Comparison of ENCODE assay signal across 24 cellular contexts in genomic region chr18:45856526-45856925, GRCh38. TPM values are rescaled to one million over a fixed set of nuclear protein-coding genes. Genes with fewer than 3 reads are reported as not detected.
A peak's percentile ranks its signal among the peaks of the same experiment; 100 is the strongest.
DNase-seq lines count a peak whose midpoint lies in the region; ATAC-seq, FAIRE-seq and TF ChIP-seq lines count a peak whose summit lies in the region.
"Had no signal": no experiment of that assay in that cellular context is flagged by ENCODE, and none has a peak within 500 bp of the region (broad histone marks: within the 10 kb centered on the region; RNA-seq: fewer than 3 reads in every experiment).

No MANE protein-coding gene starts in this region.

- H3K9me3 ChIP-seq in IMR-90 (ENCODE audit: control insufficient read depth, insufficient read depth, low read length) (no peaks in the 10 kb centered on the region), H1 (ENCODE audit: insufficient read depth in 2 of 2, low read depth in 1 of 2, low read length in 1 of 2) (no peaks in the 10 kb centered on the region), liver (ENCODE audit: control insufficient read depth in 4 of 4, low read length in 3 of 4) (no peaks in the 10 kb centered on the region), testis (no peaks in the 10 kb centered on the region), MG63 (no peaks in the 10 kb centered on the region)
- H3K9me3 ChIP-seq: right lobe of liver, upper lobe of left lung had no signal

- H2BK5ac ChIP-seq in IMR-90 (ENCODE audit: low read depth, low read length, poor library complexity, severe bottlenecking) (no peak overlapping the region), H1 (ENCODE audit: low read depth, low read length) (no peak overlapping the region)

- H3K18ac ChIP-seq in IMR-90 (ENCODE audit: low read depth, low read length) (no peak overlapping the region), H1 (ENCODE audit: extremely low read depth, low read length) (no peak overlapping the region)

- H4K20me1 ChIP-seq in IMR-90 (ENCODE audit: insufficient read depth, low read length), result no peaks in the 10 kb centered on the region
- no peaks in the 10 kb centered on the region for H4K20me1 ChIP-seq in H1 (replicated peaks in 1 of 2; ENCODE audit: control insufficient read depth in 1 of 2, insufficient read depth in 2 of 2, low read length in 2 of 2)

- no peak overlapping the region for H3K4me3 ChIP-seq in AG04449 (ENCODE audit: low read depth, low read length)
- H3K4me3 ChIP-seq in IMR-90 (ENCODE audit: insufficient read depth, low read depth, low read length), result no peak overlapping the region
- no peak overlapping the region for H3K4me3 ChIP-seq in H1 (ENCODE audit: extremely low read depth in 1 of 4, insufficient read depth in 2 of 4, low read depth in 3 of 4, low read length in 4 of 4)
- no peak overlapping the region for H3K4me3 ChIP-seq in liver (ENCODE audit: low read depth in 1 of 3, low read length in 3 of 3)
- H3K4me3 ChIP-seq in testis, result no peak overlapping the region
- H3K4me3 ChIP-seq in MG63, result no peak overlapping the region
- H3K4me3 ChIP-seq: right lobe of liver, upper lobe of left lung had no signal

- H4K8ac ChIP-seq in IMR-90 (ENCODE audit: low read depth in 2 of 2, low read length in 2 of 2) (no peak overlapping the region), H1 (ENCODE audit: extremely low read depth, insufficient read depth, low read length) (no peak overlapping the region)

- no peak overlapping the region for H2BK15ac ChIP-seq in IMR-90 (ENCODE audit: low read depth, low read length)
- no peak overlapping the region for H2BK15ac ChIP-seq in H1 (ENCODE audit: low read length)

- no peak for TF ChIP-seq EP300 in H1 (IDR thresholded peaks at IDR 0.05; ENCODE audit: borderline replicate concordance in 1 of 2, low read depth in 2 of 2, low read length in 2 of 2)

- H3K79me1 ChIP-seq in IMR-90 (ENCODE audit: low read depth in 1 of 2, low read length in 2 of 2), result peaks cover 4 to 14% of the 10 kb centered on the region in 2 experiments; a peak in 3 of 4 replicates
- H3K79me1 ChIP-seq in H1 (ENCODE audit: low read depth, low read length), result no peaks in the 10 kb centered on the region

- no CpG with 5 or more reads among the region's 4 CpGs for WGBS in IMR-90 (ENCODE audit: extremely low coverage in 2 of 2, insufficient read length in 1 of 2), 2 experiments
- 97% methylated on average over 4 of the region's 4 CpGs; no CpG with 5 or more reads in 1 of the 2 experiments for WGBS in H1 (ENCODE audit: extremely low coverage in 1 of 2, insufficient coverage in 1 of 2, insufficient read length in 1 of 2, insufficient replicate concordance in 2 of 2, low coverage in 1 of 2, low lambda C conversion rate in 2 of 2, missing lambda C conversion rate in 1 of 2), 2 experiments
- 47% methylated on average over 4 of the region's 4 CpGs for WGBS in liver
- 89 to 96% methylated on average over 4 of the region's 4 CpGs for WGBS in testis, 2 donors

- peaks cover 6% of the 10 kb centered on the region for H3K9me1 ChIP-seq in IMR-90 (ENCODE audit: insufficient read depth, low read length)

- H4K5ac ChIP-seq in IMR-90 (ENCODE audit: low read depth, low read length) (no peak overlapping the region), H1 (ENCODE audit: insufficient read length, low read depth, low read length) (no peak overlapping the region)

- no peak overlapping the region for H2AFZ ChIP-seq in IMR-90 (replicated peaks; ENCODE audit: low read length, poor library complexity)
- no peak overlapping the region for H2AFZ ChIP-seq in H1 (ENCODE audit: low read length)

- CTCF ChIA-PET in AG04449 (lab: Yijun Ruan, JAX), result interaction anchor here (1.0 to 18.3 kb wide), 7 partner anchors 8 to 217 kb away, joined by 3 to 202 read pairs (median 4); no protein-coding TSS in a partner anchor
- CTCF ChIA-PET in IMR-90 (lab: Yijun Ruan, JAX), result no interaction called here
- CTCF ChIA-PET in H1 (lab: Charles Lee; ENCODE audit: partially characterized antibody), result interaction anchor here (0.6 to 3.3 kb wide), 4 partner anchors 23 to 134 kb away, joined by 3 to 17 read pairs (median 6); partner anchors contain the start of gene SLC14A1

- no peak for TF ChIP-seq RAD21 in IMR-90 (IDR thresholded peaks at IDR 0.05; ENCODE audit: low read length)
- TF ChIP-seq RAD21 in H1 (IDR thresholded peaks at IDR 0.05 in 1 of 2, conservative IDR thresholded peaks at IDR 0.05 in 1 of 2; ENCODE audit: low read depth in 2 of 2, low read length in 2 of 2), result no peak
- no peak for TF ChIP-seq RAD21 in liver (IDR thresholded peaks at IDR 0.05)

- H4K91ac ChIP-seq in IMR-90 (ENCODE audit: insufficient read depth, low read depth, low read length) (no peak overlapping the region), H1 (replicated peaks; ENCODE audit: insufficient read length, low read length) (no peak overlapping the region)

- H2BK20ac ChIP-seq in IMR-90 (ENCODE audit: low read depth, low read length) (no peak overlapping the region), H1 (ENCODE audit: low read length) (no peak overlapping the region)

- H3K36me3 ChIP-seq in IMR-90 (ENCODE audit: control insufficient read depth, insufficient read depth, low read length) (peaks cover 53% of the 10 kb centered on the region), H1 (ENCODE audit: control insufficient read depth in 2 of 4, insufficient read depth in 4 of 4, low read length in 3 of 4) (peaks cover 5 to 27% (median 17%) of the 10 kb centered on the region in 4 experiments; a peak in 7 of 8 replicates), liver (ENCODE audit: control insufficient read depth in 4 of 4, insufficient read depth in 3 of 4, low read depth in 1 of 4, low read length in 3 of 4) (peaks cover 8 to 45% (median 37%) of the 10 kb centered on the region in 4 donors), testis (ENCODE audit: low read depth, missing control alignments) (no peaks in the 10 kb centered on the region), MG63 (peaks cover 93% of the 10 kb centered on the region)

- intact Hi-C loops in IMR-90 (cut with micrococcal nuclease), result no loop called here
- intact Hi-C loops in testis (cut with DNase I; ENCODE audit: low total_unique reads), result no loop called here

- H3K79me2 ChIP-seq in H1 (ENCODE audit: control insufficient read depth in 1 of 2, insufficient read depth in 2 of 2, low read length in 2 of 2), result no peaks in the 10 kb centered on the region

- H2BK120ac ChIP-seq in IMR-90 (ENCODE audit: low read depth, low read length), result no peak overlapping the region
- H2BK120ac ChIP-seq in H1 (replicated peaks; ENCODE audit: low read depth, low read length), result no peak overlapping the region

- no peak overlapping the region for H2AK9ac ChIP-seq in IMR-90 (replicated peaks; ENCODE audit: low read depth, low read length, poor library complexity)

- dilution Hi-C loops in IMR-90 (cut with HindIII; ENCODE audit: low sequenced_read_pairs, unreplicated experiment), result no loop called here

- no peaks in the 10 kb centered on the region for H3K23me2 ChIP-seq in H1 (ENCODE audit: low read depth, low read length)

- H3K4ac ChIP-seq in IMR-90 (ENCODE audit: low read depth, low read length), result no peak overlapping the region
- H3K4ac ChIP-seq in H1 (replicated peaks; ENCODE audit: insufficient read length, low read depth, low read length), result no peak overlapping the region

- H3K4me2 ChIP-seq in IMR-90 (ENCODE audit: low read depth, low read length) (no peak overlapping the region), H1 (ENCODE audit: insufficient read depth in 1 of 2, low read depth in 2 of 2, low read length in 2 of 2) (no peak overlapping the region)

- TF ChIP-seq CTCF in AG04449 (IDR thresholded peaks at IDR 0.05; ENCODE audit: insufficient read depth, low read length, missing control alignments), result no peak
- TF ChIP-seq CTCF in IMR-90 (conservative IDR thresholded peaks at IDR 0.05; ENCODE audit: low read depth, low read length), result no peak
- no peak for TF ChIP-seq CTCF in H1 (IDR thresholded peaks at IDR 0.05; ENCODE audit: control extremely low read depth in 1 of 3, insufficient read depth in 1 of 3, low read depth in 1 of 3, low read length in 3 of 3)
- TF ChIP-seq CTCF in liver (IDR thresholded peaks at IDR 0.05; ENCODE audit: low read depth, low read length, missing input control), result no peak
- TF ChIP-seq CTCF in testis (IDR thresholded peaks at IDR 0.05), result no peak

- no peak for FAIRE-seq in H1 (lab: Jason Lieb, UNC)
- FAIRE-seq: keratinocyte had no signal

- H2AK5ac ChIP-seq in IMR-90 (ENCODE audit: low read depth, low read length) (no peak overlapping the region), H1 (ENCODE audit: low read depth, low read length) (no peak overlapping the region)

- H3K23ac ChIP-seq in IMR-90 (ENCODE audit: low read depth, low read length), result no peak overlapping the region
- no peak overlapping the region for H3K23ac ChIP-seq in H1 (ENCODE audit: insufficient read length)

- H2BK12ac ChIP-seq in H1 (ENCODE audit: low read depth, low read length), result no peak overlapping the region

- no peak overlapping the region for H3K56ac ChIP-seq in IMR-90 (ENCODE audit: extremely low read depth, insufficient read depth, low read length)
- no peak overlapping the region for H3K56ac ChIP-seq in H1 (replicated peaks; ENCODE audit: insufficient read length, low read depth, low read length)

- POLR2A ChIA-PET in AG04449 (lab: Yijun Ruan, JAX) (no interaction called here), IMR-90 (lab: Charles Lee; ENCODE audit: unreplicated experiment) (no interaction called here), H1 (lab: Charles Lee; ENCODE audit: partially characterized antibody) (no interaction called here)

- H3K27me3 ChIP-seq in IMR-90 (ENCODE audit: control insufficient read depth, insufficient read depth, low read length), result no peaks in the 10 kb centered on the region
- no peaks in the 10 kb centered on the region for H3K27me3 ChIP-seq in H1 (replicated peaks in 1 of 4; ENCODE audit: control insufficient read depth in 3 of 4, extremely low read depth in 1 of 4, insufficient read depth in 3 of 4, low read length in 3 of 4)
- no peaks in the 10 kb centered on the region for H3K27me3 ChIP-seq in liver (ENCODE audit: control insufficient read depth in 4 of 4, insufficient read depth in 4 of 4, low read length in 3 of 4)
- no peaks in the 10 kb centered on the region for H3K27me3 ChIP-seq in testis
- no peaks in the 10 kb centered on the region for H3K27me3 ChIP-seq in MG63
- H3K27me3 ChIP-seq: foreskin keratinocyte, right lobe of liver, upper lobe of left lung had no signal

- no peak overlapping the region for H3K9ac ChIP-seq in IMR-90 (ENCODE audit: low read depth, low read length)
- no peak overlapping the region for H3K9ac ChIP-seq in H1 (replicated peaks in 1 of 4; ENCODE audit: extremely low read depth in 1 of 4, low read depth in 3 of 4, low read length in 3 of 4)
- H3K9ac ChIP-seq in liver (ENCODE audit: low read depth in 1 of 2, low read length in 2 of 2), result no peak overlapping the region

- DNase-seq in AG04449 (ENCODE audit: low read depth, low spot score), result peak; percentile 42
- DNase-seq in IMR-90, result peak; percentile 87
- DNase-seq in H1 (ENCODE audit: low read depth in 1 of 2, low spot score in 2 of 2), result no peak
- DNase-seq in testis, result no peak
- no peak for DNase-seq in MG63
- DNase-seq: activated CD4-positive, alpha-beta T cell treated with anti-CD3 and anti-CD28 coated beads for 48 hours; activated naive CD8-positive, alpha-beta T cell treated with anti-CD3 and anti-CD28 coated beads, Interleukin-2, amount 50 U/mL, for 24 hours; CD4-positive, alpha-beta T cell; DMS153; effector CD8-positive, alpha-beta T cell; foreskin keratinocyte; hippocampal formation; mammary epithelial cell; NCI-H2107; NCI-H524; right lobe of liver; stimulated activated CD4-positive, alpha-beta T cell treated with anti-CD3 and anti-CD28 coated beads, Interleukin-1b, Interleukin-23, amount 100 ng/mL, for 48 hours; stimulated activated naive CD4-positive, alpha-beta T cell; upper lobe of left lung had no signal

- in situ Hi-C loops in IMR-90 (cut with MboI; ENCODE audit: low sequenced_read_pairs), result no loop called here

- peak; percentile 44 for ATAC-seq in IMR-90 (ENCODE audit: low read depth)
- ATAC-seq in GM18867 (IDR thresholded peaks at IDR 0.05; ENCODE audit: unreplicated experiment), result no peak
- no peak for ATAC-seq in GM18873 (IDR thresholded peaks at IDR 0.05; ENCODE audit: low FRiP score, unreplicated experiment)
- ATAC-seq: activated naive CD8-positive, alpha-beta T cell treated with anti-CD3 and anti-CD28 coated beads, Interleukin-2, amount 50 U/mL, for 24 hours; foreskin keratinocyte had no signal

- no TSS peak for BruUV-seq in IMR-90 (replicated peaks; lab: Mats Ljungman, UMichigan)

- H3K27ac ChIP-seq in IMR-90 (ENCODE audit: insufficient read depth, low read length), result no peak overlapping the region
- H3K27ac ChIP-seq in H1 (ENCODE audit: low read depth, low read length), result no peak overlapping the region
- H3K27ac ChIP-seq in liver (ENCODE audit: low read depth in 1 of 2, low read length in 2 of 2), result no peak overlapping the region
- no peak overlapping the region for H3K27ac ChIP-seq in testis
- H3K27ac ChIP-seq: foreskin keratinocyte, RWPE1, upper lobe of left lung had no signal

- H3K14ac ChIP-seq in IMR-90 (replicated peaks; ENCODE audit: low read depth, low read length) (no peak overlapping the region), H1 (ENCODE audit: insufficient read length) (no peak overlapping the region)

- TF ChIP-seq POLR2A in IMR-90 (IDR thresholded peaks at IDR 0.05; ENCODE audit: low read depth, low read length), result no peak
- TF ChIP-seq POLR2A in H1 (IDR thresholded peaks at IDR 0.05; ENCODE audit: control extremely low read depth in 1 of 2, low read depth in 2 of 2, low read length in 2 of 2), result no peak
- TF ChIP-seq POLR2A in testis (IDR thresholded peaks at IDR 0.05), result no peak

- H3K4me1 ChIP-seq in IMR-90 (ENCODE audit: control insufficient read depth, insufficient read depth, low read length), result no peaks in the 10 kb centered on the region; the same call in 1 of the 2 replicates
- no peaks in the 10 kb centered on the region for H3K4me1 ChIP-seq in H1 (replicated peaks in 1 of 4; ENCODE audit: control insufficient read depth in 3 of 4, insufficient read depth in 4 of 4, low read length in 3 of 4)
- H3K4me1 ChIP-seq in liver (ENCODE audit: control insufficient read depth in 4 of 4, insufficient read depth in 4 of 4, low read length in 3 of 4), result peaks cover 0 to 10% (median 4%) of the 10 kb centered on the region in 4 donors
- no peaks in the 10 kb centered on the region for H3K4me1 ChIP-seq in testis
- H3K4me1 ChIP-seq: foreskin keratinocyte, upper lobe of left lung had no signal

RNA-seq across cellular contexts. Expression of gene SIGLEC15, which starts 31.1 kb away (rescaled TPM):
- total RNA-seq in IMR-90 (2012; rRNA removed), result 0.83 and 1.1 TPM in 2 replicates
- polyA plus RNA-seq in IMR-90 (2012; rRNA removed), result 1.8 and 2.2 TPM in 2 replicates
- 1.9 and 4.8 TPM in 2 replicates for polyA plus RNA-seq in IMR-90 (2012; cell fraction: cytosol; rRNA removed)
- polyA plus RNA-seq in IMR-90 (2012; cell fraction: nucleus; rRNA removed; ENCODE audit: low replicate concordance), result 1.3 and 3.0 TPM in 2 replicates
- 0.37 and 0.54 TPM in 2 replicates for total RNA-seq in H1 (2021; fragmentation: NEBNext Ultra II Directional; extraction: Animal tissue kit (Norgen Biotek cat#: 25700))
- 0.20 and 0.39 TPM in 2 replicates for polyA plus RNA-seq in H1 (2011; rRNA removed)
- 0.16 TPM for polyA plus RNA-seq in H1 (2011; cell fraction: cytosol; rRNA removed)
- polyA plus RNA-seq in H1 (2011; cell fraction: nucleus; rRNA removed), result 0.23 TPM
- 0.12 to 0.42 TPM (median 0.25 TPM) in 4 replicates for polyA plus RNA-seq in H1 (2012, experiment 1 of 2)
- 0.14 TPM for polyA plus RNA-seq in H1 (2012, experiment 2 of 2)
- 0.24 TPM for polyA plus RNA-seq in H1 (2013, experiment 1 of 2)
- 0.22 TPM for polyA plus RNA-seq in H1 (2013, experiment 2 of 2)
- polyA minus RNA-seq in H1 (2011; rRNA and poly(A)+ RNA removed), result 0.13 and 0.20 TPM in 2 replicates
- not detected for polyA minus RNA-seq in H1 (2011; cell fraction: cytosol; rRNA and poly(A)+ RNA removed)
- polyA minus RNA-seq in H1 (2011; cell fraction: nucleus; rRNA and poly(A)+ RNA removed), result not detected
- total RNA-seq in liver, result under 1 TPM; 0.17 to 0.42 TPM
- polyA plus RNA-seq in liver, result under 1 TPM; 0.24 to 0.33 TPM
- total RNA-seq in testis, result under 1 TPM in 1 of 2 donors, not detected in 1; 0.19 TPM
- polyA plus RNA-seq in testis (ENCODE audit: insufficient read depth, low read depth, low replicate concordance), result 0.20 TPM
- total RNA-seq in MG63 (2014; rRNA removed; shearing (Covaris generic); ENCODE audit: low replicate concordance), result 0.13 TPM in 1 of 2 replicates, not detected in the other
- total RNA-seq: CD4-positive, alpha-beta T cell had no signal
- polyA plus RNA-seq: keratinocyte had no signal

Comparison
In these comparisons a context has a peak if more than half of its experiments do, and no peak if none do; other contexts are left out.
1. DNase-seq: peak in AG04449 (single experiment) and IMR-90 (single experiment); none in H1 (0 of 2), testis (single experiment) and MG63 (single experiment).